27 cellular contexts compared by ENCODE assay signal in genomic region chr11:105915036-105915435, GRCh38.
DNase-seq lines count a peak whose midpoint lies in the region; ATAC-seq, FAIRE-seq and TF ChIP-seq lines count a peak whose summit lies in the region.
"Had no signal": no experiment of that assay in that cellular context is flagged by ENCODE, and none has a peak within 500 bp of the region (broad histone marks: within the 10 kb centered on the region; RNA-seq: fewer than 3 reads in every experiment).

No MANE protein-coding gene starts in this region.

- no peak overlapping the region for H4K5ac ChIP-seq in H1 (ENCODE audit: insufficient read length, low read depth, low read length)

- 0 out of 2 replicates have a peak overlapping the region, but pooled peaks have one; percentile 46 for H2BK12ac ChIP-seq in H1 (ENCODE audit: low read depth, low read length)

- TF ChIP-seq RAD21 in H1 (IDR thresholded peaks at IDR 0.05 in 1 of 2, conservative IDR thresholded peaks at IDR 0.05 in 1 of 2; ENCODE audit: low read depth in 2 of 2, low read length in 2 of 2): no peak
- TF ChIP-seq RAD21 in neural cell (conservative IDR thresholded peaks at IDR 0.05): no peak

- peak; percentile 87 for FAIRE-seq in H1 (lab: Jason Lieb, UNC)
- FAIRE-seq: D721Med, RCC 7860 had no signal

- no peak overlapping the region for H3K23ac ChIP-seq in H1 (ENCODE audit: insufficient read length)

- CTCF ChIA-PET in H1 (lab: Charles Lee; ENCODE audit: partially characterized antibody): no interaction called here

- TF ChIP-seq EP300 in H1 (IDR thresholded peaks at IDR 0.05; ENCODE audit: borderline replicate concordance in 1 of 2, low read depth in 2 of 2, low read length in 2 of 2): no peak
- no peak for TF ChIP-seq EP300 in neural cell (conservative IDR thresholded peaks at IDR 0.05; ENCODE audit: poor library complexity, severe bottlenecking)

- no peaks in the 10 kb centered on the region for H3K79me2 ChIP-seq in H1 (ENCODE audit: control insufficient read depth in 1 of 2, insufficient read depth in 2 of 2, low read length in 2 of 2)
- H3K79me2 ChIP-seq in neural cell (replicated peaks; ENCODE audit: insufficient read depth, low read length): no peaks in the 10 kb centered on the region
- H3K79me2 ChIP-seq: parathyroid adenoma had no signal

- DNase-seq in Ammon's horn (ENCODE audit: low spot score): peak; percentile 13
- DNase-seq in NCI-H2227 treated with DMSO at 0.1 percent for 48 hours (lab: John Stamatoyannopoulos, UW): peak; percentile 12
- no peak for DNase-seq in H1 (ENCODE audit: low read depth in 1 of 2, low spot score in 2 of 2)
- no peak for DNase-seq in NCI-H128 (lab: John Stamatoyannopoulos, UW; ENCODE audit: unreplicated experiment)
- DNase-seq in sciatic nerve (ENCODE audit: low spot score): no peak
- DNase-seq: activated CD4-positive, alpha-beta T cell treated with anti-CD3 and anti-CD28 coated beads for 4 hours; effector memory CD8-positive, alpha-beta T cell; EL; esophagus squamous epithelium; H7; left cardiac atrium; MG63; naive B cell; NCI-H1694 treated with DMSO at 0.1 percent for 48 hours; NCI-H345; NK-92 treated with Interleukin-12 subunit alpha and Interleukin-12 subunit beta, amount 100 ng/mL, for 24 hours; T-helper 1 cell had no signal

- no peaks in the 10 kb centered on the region; the same call in 1 of the 2 replicates for H3K23me2 ChIP-seq in H1 (ENCODE audit: low read depth, low read length)

- H2BK120ac ChIP-seq in H1 (replicated peaks; ENCODE audit: low read depth, low read length): no peak overlapping the region

- ATAC-seq in HG03108 (IDR thresholded peaks at IDR 0.05; ENCODE audit: unreplicated experiment) (no peak), HG02884 (IDR thresholded peaks at IDR 0.05; ENCODE audit: unreplicated experiment) (no peak), sciatic nerve (no peak)
- ATAC-seq: activated naive CD4-positive, alpha-beta T cell treated with anti-CD3 and anti-CD28 coated beads, Interleukin-2, amount 50 U/mL, for 72 hours; effector memory CD8-positive, alpha-beta T cell; gastroesophageal sphincter; left cardiac atrium had no signal

- no peak for TF ChIP-seq POLR2A in H1 (IDR thresholded peaks at IDR 0.05; ENCODE audit: control extremely low read depth in 1 of 2, low read depth in 2 of 2, low read length in 2 of 2)

- POLR2A ChIA-PET in H1 (lab: Charles Lee; ENCODE audit: partially characterized antibody): no interaction called here

- no peak overlapping the region for H3K56ac ChIP-seq in H1 (replicated peaks; ENCODE audit: insufficient read length, low read depth, low read length)

- TF ChIP-seq CTCF in H1 (IDR thresholded peaks at IDR 0.05; ENCODE audit: control extremely low read depth in 1 of 3, insufficient read depth in 1 of 3, low read depth in 1 of 3, low read length in 3 of 3) (no peak), neural cell (IDR thresholded peaks at IDR 0.05; ENCODE audit: poor library complexity, severe bottlenecking) (no peak)

- H2BK15ac ChIP-seq in H1 (ENCODE audit: low read length): no peak overlapping the region

- no peak overlapping the region for H4K8ac ChIP-seq in H1 (ENCODE audit: extremely low read depth, insufficient read depth, low read length)

- no peak overlapping the region for H3K27ac ChIP-seq in H1 (ENCODE audit: low read depth, low read length)
- peak overlapping the region; percentile 9 for H3K27ac ChIP-seq in neural cell (ENCODE audit: low read length)
- H3K27ac ChIP-seq: ascending aorta, esophagus squamous epithelium, gastroesophageal sphincter, parathyroid adenoma, SJSA1 had no signal

- H3K4me3 ChIP-seq in H1 (ENCODE audit: extremely low read depth in 1 of 4, insufficient read depth in 2 of 4, low read depth in 3 of 4, low read length in 4 of 4) (peak overlapping the region in 2 of 4 experiments; percentile 13 to 21; a peak in 1 of 8 replicates), neural cell (ENCODE audit: low read length) (peak overlapping the region; percentile 17)
- H3K4me3 ChIP-seq: ascending aorta, esophagus squamous epithelium, gastroesophageal sphincter, MG63, SJSA1 had no signal

- H3K4me2 ChIP-seq in H1 (ENCODE audit: insufficient read depth in 1 of 2, low read depth in 2 of 2, low read length in 2 of 2) (peak overlapping the region; percentile 52 to 61; a peak in 2 of 4 replicates), neural cell (ENCODE audit: low read length) (peak overlapping the region; percentile 23)

- intact Hi-C loops in sciatic nerve (cut with DNase I): no loop called here

- no peak overlapping the region for H2BK20ac ChIP-seq in H1 (ENCODE audit: low read length)

- H3K4ac ChIP-seq in H1 (replicated peaks; ENCODE audit: insufficient read length, low read depth, low read length): no peak overlapping the region

- H2AK5ac ChIP-seq in H1 (ENCODE audit: low read depth, low read length): no peak overlapping the region

- H3K79me1 ChIP-seq in H1 (ENCODE audit: low read depth, low read length): no peaks in the 10 kb centered on the region

- H3K9me2 ChIP-seq in neural cell (ENCODE audit: insufficient read depth, low read length): no peaks in the 10 kb centered on the region

- no peak overlapping the region for H3K14ac ChIP-seq in H1 (ENCODE audit: insufficient read length)

- H3K36me3 ChIP-seq in H1 (ENCODE audit: control insufficient read depth in 2 of 4, insufficient read depth in 4 of 4, low read length in 3 of 4) (no peaks in the 10 kb centered on the region), neural cell (ENCODE audit: insufficient read depth, low read length) (no peaks in the 10 kb centered on the region)
- H3K36me3 ChIP-seq: ascending aorta, esophagus squamous epithelium, gastroesophageal sphincter, MG63, SJSA1 had no signal

- H4K20me1 ChIP-seq in H1 (replicated peaks in 1 of 2; ENCODE audit: control insufficient read depth in 1 of 2, insufficient read depth in 2 of 2, low read length in 2 of 2) (no peaks in the 10 kb centered on the region), neural cell (ENCODE audit: insufficient read depth) (no peaks in the 10 kb centered on the region)

- WGBS in H1 (ENCODE audit: extremely low coverage in 1 of 2, insufficient coverage in 1 of 2, insufficient read length in 1 of 2, insufficient replicate concordance in 2 of 2, low coverage in 1 of 2, low lambda C conversion rate in 2 of 2, missing lambda C conversion rate in 1 of 2), 2 experiments: 57% methylated on average over 4 of the region's 4 CpGs; no CpG with 5 or more reads in 1 of the 2 experiments

- H3K4me1 ChIP-seq in H1 (replicated peaks in 1 of 4; ENCODE audit: control insufficient read depth in 3 of 4, insufficient read depth in 4 of 4, low read length in 3 of 4): peaks cover 0 to 6% (median 0%) of the 10 kb centered on the region in 4 experiments; a peak in 2 of 7 replicates
- H3K4me1 ChIP-seq: ascending aorta, gastroesophageal sphincter, parathyroid adenoma had no signal

- H3K9ac ChIP-seq in H1 (replicated peaks in 1 of 4; ENCODE audit: extremely low read depth in 1 of 4, low read depth in 3 of 4, low read length in 3 of 4): peak overlapping the region in 1 of 4 experiments; percentile 42; a peak in 1 of 7 replicates
- H3K9ac ChIP-seq in neural cell (ENCODE audit: low read length): no peak overlapping the region
- H3K9ac ChIP-seq: parathyroid adenoma had no signal

- no peaks in the 10 kb centered on the region for H3K9me3 ChIP-seq in H1 (ENCODE audit: insufficient read depth in 2 of 2, low read depth in 1 of 2, low read length in 1 of 2)
- H3K9me3 ChIP-seq in neural cell (ENCODE audit: low read length): no peaks in the 10 kb centered on the region
- H3K9me3 ChIP-seq: ascending aorta, esophagus squamous epithelium, gastroesophageal sphincter, MG63, SJSA1 had no signal

- peaks cover 0 to 1% (median 0%) of the 10 kb centered on the region in 4 experiments; a peak in 1 of 7 replicates for H3K27me3 ChIP-seq in H1 (replicated peaks in 1 of 4; ENCODE audit: control insufficient read depth in 3 of 4, extremely low read depth in 1 of 4, insufficient read depth in 3 of 4, low read length in 3 of 4)
- H3K27me3 ChIP-seq in neural cell (ENCODE audit: insufficient read depth, low read depth, low read length): no peaks in the 10 kb centered on the region
- H3K27me3 ChIP-seq: ascending aorta, esophagus squamous epithelium, gastroesophageal sphincter, MG63, SJSA1 had no signal

- H2AFZ ChIP-seq in H1 (ENCODE audit: low read length) (no peak overlapping the region), neural cell (ENCODE audit: low read depth, low read length) (no peak overlapping the region)
- H2AFZ ChIP-seq: parathyroid adenoma had no signal

- H2BK5ac ChIP-seq in H1 (ENCODE audit: low read depth, low read length): no peak overlapping the region

- no peak overlapping the region for H3K18ac ChIP-seq in H1 (ENCODE audit: extremely low read depth, low read length)

- no peak overlapping the region for H4K91ac ChIP-seq in H1 (replicated peaks; ENCODE audit: insufficient read length, low read length)

- H3F3A ChIP-seq in neural cell (ENCODE audit: insufficient read depth, low read length, poor library complexity, severe bottlenecking): no peaks in the 10 kb centered on the region

TF ChIP-seq in H1, 55 proteins besides CTCF, POLR2A, EP300 and RAD21:
- TF ChIP-seq HDAC2 (IDR thresholded peaks at IDR 0.05; ENCODE audit: borderline replicate concordance in 1 of 2, low read depth in 2 of 2, low read length in 2 of 2) (0 out of 4 replicates have a peak, but pooled peaks of 1 of the 2 experiments have one; percentile 26), TAF7 (optimal IDR thresholded peaks at IDR 0.05; ENCODE audit: borderline replicate concordance, low read depth, low read length) (no peak)

TF ChIP-seq in neural cell, 6 proteins besides CTCF, POLR2A, EP300 and RAD21 (continues in another document):
- TF ChIP-seq POLR2AphosphoS5 (IDR thresholded peaks at IDR 0.05) (no peak), MXI1 (conservative IDR thresholded peaks at IDR 0.05; ENCODE audit: poor library complexity, severe bottlenecking) (no peak), SMC3 (conservative IDR thresholded peaks at IDR 0.05; ENCODE audit: poor library complexity) (no peak), TAF1 (IDR thresholded peaks at IDR 0.05; ENCODE audit: low read depth) (no peak)

Comparison
In these comparisons a context has a peak if more than half of its experiments do, and no peak if none do; other contexts are left out.
1. DNase-seq: peak in Ammon's horn (single experiment) and NCI-H2227 treated with DMSO at 0.1 percent for 48 hours (single experiment); none in H1 (0 of 2), NCI-H128 (single experiment) and sciatic nerve (single experiment).